21 cellular contexts compared by ENCODE assay signal in genomic region chr1:198637157-198637556, GRCh38. TPM values are rescaled to one million over a fixed set of nuclear protein-coding genes. Genes with fewer than 3 reads are reported as not detected.
DNase-seq lines count a peak whose midpoint lies in the region; ATAC-seq and TF ChIP-seq lines count a peak whose summit lies in the region.
"Had no signal": no experiment of that assay in that cellular context is flagged by ENCODE, and none has a peak within 500 bp of the region (broad histone marks: within the 10 kb centered on the region; RNA-seq: fewer than 3 reads in every experiment).

No MANE protein-coding gene starts in this region.

- POLR2A ChIA-PET in activated CD4-positive, alpha-beta T cell treated with anti-CD3 and anti-CD28 coated beads, Interleukin-2, amount 10 ng/mL, durations not matched to agents 7 days and 5 days (lab: Charles Lee), result interaction anchor here (0.7 to 1.9 kb wide), 3 partner anchors 24 to 330 kb away, joined by 3 to 5 read pairs (median 4); no protein-coding TSS in a partner anchor
- POLR2A ChIA-PET in PC-3 (lab: Charles Lee; ENCODE audit: unreplicated experiment), result no interaction called here

- H3K4me2 ChIP-seq in PC-3 (ENCODE audit: low read length), result no peak overlapping the region

- no peaks in the 10 kb centered on the region for H3K79me2 ChIP-seq in PC-3 (ENCODE audit: low read length)

- BruUV-seq in PC-3 (replicated peaks; lab: Mats Ljungman, UMichigan), result no TSS peak

- in situ Hi-C loops in GM13976 (cut with MboI; ENCODE audit: low sequenced_read_pairs, unreplicated experiment), result loop anchor here (25.0 kb wide), 1 partner anchor 475 kb away; the partner anchor contains the start of gene NEK7

- H3K4me3 Mint-ChIP-seq in activated CD4-positive, alpha-beta T cell treated with anti-CD3 and anti-CD28 coated beads, Interleukin-2, amount 10 ng/mL, durations not matched to agents 7 days and 5 days, result peak overlapping the region; percentile 63
- peak overlapping the region; percentile 67 for H3K4me3 Mint-ChIP-seq in activated T-helper 2 cell treated with anti-CD3 and anti-CD28 coated beads, Interferon-gamma antibody, Interleukin-2, Interleukin-4, amounts not matched to agents 10 μg/mL and 5 μg/mL and 100 μg/mL, durations not matched to agents 14 hours and 24 hours and 36 hours (ENCODE audit: low read depth)
- H3K4me3 Mint-ChIP-seq in natural killer cell treated with Interleukin-12 subunit alpha and Interleukin-12 subunit beta and Interleukin-15 and Interleukin-18, amount 100 ng/mL, for 72 hours, result peak overlapping the region; percentile 65

- H3K4me1 ChIP-seq in PC-3 (ENCODE audit: insufficient read depth, low read length), result peaks cover 10% of the 10 kb centered on the region
- H3K4me1 ChIP-seq: Caco-2, colonic mucosa, stomach, uterus had no signal

- H3K36me3 Mint-ChIP-seq in activated CD4-positive, alpha-beta T cell treated with anti-CD3 and anti-CD28 coated beads, Interleukin-2, amount 10 ng/mL, durations not matched to agents 7 days and 5 days (ENCODE audit: low read depth), result peaks cover 50% of the 10 kb centered on the region
- H3K36me3 Mint-ChIP-seq in activated T-helper 2 cell treated with anti-CD3 and anti-CD28 coated beads, Interferon-gamma antibody, Interleukin-2, Interleukin-4, amounts not matched to agents 10 μg/mL and 5 μg/mL and 100 μg/mL, durations not matched to agents 14 hours and 24 hours and 36 hours (ENCODE audit: low read depth), result peaks cover 50% of the 10 kb centered on the region
- H3K36me3 Mint-ChIP-seq in natural killer cell treated with Interleukin-12 subunit alpha and Interleukin-12 subunit beta and Interleukin-15 and Interleukin-18, amount 100 ng/mL, for 72 hours, result peaks cover 36% of the 10 kb centered on the region

- H3K4me1 Mint-ChIP-seq in activated CD4-positive, alpha-beta T cell treated with anti-CD3 and anti-CD28 coated beads, Interleukin-2, amount 10 ng/mL, durations not matched to agents 7 days and 5 days, result peaks cover 58% of the 10 kb centered on the region
- peaks cover 57% of the 10 kb centered on the region for H3K4me1 Mint-ChIP-seq in activated T-helper 2 cell treated with anti-CD3 and anti-CD28 coated beads, Interferon-gamma antibody, Interleukin-2, Interleukin-4, amounts not matched to agents 10 μg/mL and 5 μg/mL and 100 μg/mL, durations not matched to agents 14 hours and 24 hours and 36 hours (ENCODE audit: low read depth)
- peaks cover 48 to 58% of the 10 kb centered on the region in 2 donors for H3K4me1 Mint-ChIP-seq in natural killer cell treated with Interleukin-12 subunit alpha and Interleukin-12 subunit beta and Interleukin-15 and Interleukin-18, amount 100 ng/mL, for 72 hours (ENCODE audit: low read depth in 2 of 2)

- TF ChIP-seq CTCF in GM13976 (IDR thresholded peaks at IDR 0.05; ENCODE audit: borderline replicate concordance, control extremely low read depth, extremely low read depth, insufficient read depth, missing control alignments) (no peak), PC-3 (conservative IDR thresholded peaks at IDR 0.05; ENCODE audit: low read depth, low read length) (no peak)

- H3K9me3 ChIP-seq in KOPT-K1 (ENCODE audit: insufficient read depth, low read length, poor library complexity, severe bottlenecking) (peaks cover 14% of the 10 kb centered on the region), PC-3 (ENCODE audit: low read length) (no peaks in the 10 kb centered on the region)
- H3K9me3 ChIP-seq: Caco-2, colonic mucosa, stomach, uterus had no signal

- H3K9me3 Mint-ChIP-seq in activated CD4-positive, alpha-beta T cell treated with anti-CD3 and anti-CD28 coated beads, Interleukin-2, amount 10 ng/mL, durations not matched to agents 7 days and 5 days, result peaks cover 20% of the 10 kb centered on the region
- peaks cover 15% of the 10 kb centered on the region for H3K9me3 Mint-ChIP-seq in activated T-helper 2 cell treated with anti-CD3 and anti-CD28 coated beads, Interferon-gamma antibody, Interleukin-2, Interleukin-4, amounts not matched to agents 10 μg/mL and 5 μg/mL and 100 μg/mL, durations not matched to agents 14 hours and 24 hours and 36 hours
- peaks cover 10% of the 10 kb centered on the region for H3K9me3 Mint-ChIP-seq in natural killer cell treated with Interleukin-12 subunit alpha and Interleukin-12 subunit beta and Interleukin-15 and Interleukin-18, amount 100 ng/mL, for 72 hours

- no peaks in the 10 kb centered on the region for H3F3A ChIP-seq in PC-3 (ENCODE audit: low read length, unreplicated experiment)

- no peaks in the 10 kb centered on the region for H3K27me3 Mint-ChIP-seq in activated CD4-positive, alpha-beta T cell treated with anti-CD3 and anti-CD28 coated beads, Interleukin-2, amount 10 ng/mL, durations not matched to agents 7 days and 5 days
- H3K27me3 Mint-ChIP-seq in activated T-helper 2 cell treated with anti-CD3 and anti-CD28 coated beads, Interferon-gamma antibody, Interleukin-2, Interleukin-4, amounts not matched to agents 10 μg/mL and 5 μg/mL and 100 μg/mL, durations not matched to agents 14 hours and 24 hours and 36 hours (ENCODE audit: low read depth), result no peaks in the 10 kb centered on the region
- H3K27me3 Mint-ChIP-seq in natural killer cell treated with Interleukin-12 subunit alpha and Interleukin-12 subunit beta and Interleukin-15 and Interleukin-18, amount 100 ng/mL, for 72 hours, result no peaks in the 10 kb centered on the region

- H3K4me3 ChIP-seq in PC-3 (ENCODE audit: low read length), result no peak overlapping the region
- H3K4me3 ChIP-seq: colonic mucosa, MG63, stomach, uterus had no signal

- intact Hi-C loops in activated T-helper 2 cell treated with anti-CD3 and anti-CD28 coated beads, Interferon-gamma antibody, Interleukin-2, Interleukin-4, amounts not matched to agents 10 μg/mL and 5 μg/mL and 100 μg/mL, durations not matched to agents 14 hours and 24 hours and 36 hours (cut with micrococcal nuclease), result no loop called here
- intact Hi-C loops in PC-3 (cut with micrococcal nuclease), result no loop called here

- H3K27ac ChIP-seq in KOPT-K1 (ENCODE audit: low read depth, low read length, poor library complexity, severe bottlenecking) (peak overlapping the region; percentile 89), PC-3 (ENCODE audit: low read length) (no peak overlapping the region)
- H3K27ac ChIP-seq: colonic mucosa, uterus had no signal

- DNase-seq in activated CD4-positive, alpha-beta T cell treated with anti-CD3 and anti-CD28 coated beads, Interleukin-2, amount 10 ng/mL, durations not matched to agents 7 days and 5 days, result no peak
- no peak for DNase-seq in activated CD4-positive, alpha-beta T cell treated with anti-CD3 and anti-CD28 coated beads, Interleukin-2, amount 50 U/mL, for 1 hour
- DNase-seq in activated T-helper 2 cell treated with anti-CD3 and anti-CD28 coated beads, Interferon-gamma antibody, Interleukin-2, Interleukin-4, amounts not matched to agents 10 μg/mL and 5 μg/mL and 100 μg/mL, durations not matched to agents 14 hours and 24 hours and 36 hours (ENCODE audit: low spot score), result no peak
- no peak for DNase-seq in natural killer cell treated with Interleukin-12 subunit alpha and Interleukin-12 subunit beta and Interleukin-15 and Interleukin-18, amount 100 ng/mL, for 72 hours (ENCODE audit: low spot score)
- DNase-seq in GM13976 (ENCODE audit: low spot score) (no peak), PC-3 (no peak)
- DNase-seq: activated CD4-positive, alpha-beta T cell treated with anti-CD3 and anti-CD28 coated beads for 48 hours; activated effector memory CD4-positive, alpha-beta T cell treated with Interleukin-2 at 50 U/mL for 16 hours; Caco-2; colonic mucosa; foreskin melanocyte; MG63; NCI-H187 treated with DMSO at 0.1 percent for 48 hours; NCI-H510A; retina; SHP77 treated with DMSO at 0.1 percent for 48 hours; stomach; uterus had no signal

- CTCF ChIA-PET in activated CD4-positive, alpha-beta T cell treated with anti-CD3 and anti-CD28 coated beads, Interleukin-2, amount 10 ng/mL, durations not matched to agents 7 days and 5 days (lab: Charles Lee), result interaction anchor here (1.2 to 10.6 kb wide), 4 partner anchors 10 to 28 kb away, joined by 3 to 109 read pairs (median 25); no protein-coding TSS in a partner anchor
- CTCF ChIA-PET in PC-3 (lab: Charles Lee), result no interaction called here

- no peak overlapping the region for H2AFZ ChIP-seq in PC-3 (ENCODE audit: low read length)

- H3K9ac ChIP-seq in PC-3 (ENCODE audit: low read length), result no peak overlapping the region

- peak overlapping the region; percentile 95 for H3K27ac Mint-ChIP-seq in activated CD4-positive, alpha-beta T cell treated with anti-CD3 and anti-CD28 coated beads, Interleukin-2, amount 10 ng/mL, durations not matched to agents 7 days and 5 days
- peak overlapping the region; percentile 76 for H3K27ac Mint-ChIP-seq in activated T-helper 2 cell treated with anti-CD3 and anti-CD28 coated beads, Interferon-gamma antibody, Interleukin-2, Interleukin-4, amounts not matched to agents 10 μg/mL and 5 μg/mL and 100 μg/mL, durations not matched to agents 14 hours and 24 hours and 36 hours
- H3K27ac Mint-ChIP-seq in natural killer cell treated with Interleukin-12 subunit alpha and Interleukin-12 subunit beta and Interleukin-15 and Interleukin-18, amount 100 ng/mL, for 72 hours, result peak overlapping the region; percentile 90 to 97

- no peaks in the 10 kb centered on the region for H4K20me1 ChIP-seq in PC-3 (ENCODE audit: low read length)

- no peaks in the 10 kb centered on the region for H3K36me3 ChIP-seq in KOPT-K1 (ENCODE audit: insufficient read depth, low read length)
- H3K36me3 ChIP-seq in PC-3 (ENCODE audit: low read depth, low read length), result no peaks in the 10 kb centered on the region
- H3K36me3 ChIP-seq: colonic mucosa, MG63, stomach, uterus had no signal

- no peak for ATAC-seq in natural killer cell treated with Interleukin-12 subunit alpha and Interleukin-12 subunit beta and Interleukin-15 and Interleukin-18, amount 100 ng/mL, for 72 hours
- ATAC-seq in PC-3 (no peak), GM21423 (IDR thresholded peaks at IDR 0.05; ENCODE audit: unreplicated experiment) (no peak)

- H3K27me3 ChIP-seq in PC-3 (ENCODE audit: low read length), result no peaks in the 10 kb centered on the region
- H3K27me3 ChIP-seq: colonic mucosa, MG63, stomach, uterus had no signal

- H3K9me2 ChIP-seq in PC-3 (replicated peaks; ENCODE audit: low read length), result no peaks in the 10 kb centered on the region

RNA-seq across cellular contexts. Expression of gene PTPRC, which starts 1.7 kb away (rescaled TPM):
- 100 to 1,000 TPM; 700 to 862 TPM for total RNA-seq in activated CD4-positive, alpha-beta T cell treated with anti-CD3 and anti-CD28 coated beads, Interleukin-2, amount 10 ng/mL, durations not matched to agents 7 days and 5 days
- 321 and 333 TPM in 2 replicates for total RNA-seq in activated T-helper 2 cell treated with anti-CD3 and anti-CD28 coated beads, Interferon-gamma antibody, Interleukin-2, Interleukin-4, amounts not matched to agents 10 μg/mL and 5 μg/mL and 100 μg/mL, durations not matched to agents 14 hours and 24 hours and 36 hours
- 100 to 1,000 TPM; 334 to 761 TPM for total RNA-seq in natural killer cell treated with Interleukin-12 subunit alpha and Interleukin-12 subunit beta and Interleukin-15 and Interleukin-18, amount 100 ng/mL, for 72 hours
- 0.11 TPM in 1 of 2 replicates, not detected in the other for total RNA-seq in PC-3 (2014; rRNA removed)
- total RNA-seq: A673 had no signal

Comparison
In these comparisons a context has a peak if more than half of its experiments do, and no peak if none do; other contexts are left out.
1. RNA of gene PTPRC, which starts 1.7 kb away (total RNA-seq): 700 to 862 TPM in activated CD4-positive, alpha-beta T cell treated with anti-CD3 and anti-CD28 coated beads, Interleukin-2, amount 10 ng/mL, durations not matched to agents 7 days and 5 days, 334 to 761 TPM in natural killer cell treated with Interleukin-12 subunit alpha and Interleukin-12 subunit beta and Interleukin-15 and Interleukin-18, amount 100 ng/mL, for 72 hours and 321 to 333 TPM in activated T-helper 2 cell treated with anti-CD3 and anti-CD28 coated beads, Interferon-gamma antibody, Interleukin-2, Interleukin-4, amounts not matched to agents 10 μg/mL and 5 μg/mL and 100 μg/mL, durations not matched to agents 14 hours and 24 hours and 36 hours; 0.11 TPM in PC-3; every median in the first group is over 100 times any median in the second.
2. Peak in every context shown above with its lines, with median percentiles within 50 percentile points of each other: H3K27ac Mint-ChIP-seq and H3K4me3 Mint-ChIP-seq.